In genomic region chr19:6223461-6224307, GRCh38 we compare ENCODE assay signal across 2 cellular contexts.
TF ChIP-seq lines count a peak whose summit lies in the region.

No MANE protein-coding gene starts in this region.

TF ChIP-seq in HepG2, 621 proteins besides CTCF, POLR2A, EP300 and RAD21:
- TF ChIP-seq SKIL (CRISPR knock-in tag; IDR thresholded peaks at IDR 0.05; ENCODE audit: borderline replicate concordance) (no peak), ADNP (CRISPR knock-in tag; IDR thresholded peaks at IDR 0.05) (no peak), ZNF326 (CRISPR knock-in tag; IDR thresholded peaks at IDR 0.05; ENCODE audit: borderline replicate concordance) (no peak), ZNF30 (CRISPR knock-in tag; IDR thresholded peaks at IDR 0.05) (no peak)

TF ChIP-seq in H1, 55 proteins besides CTCF, POLR2A, EP300 and RAD21:
- TF ChIP-seq NANOG (IDR thresholded peaks at IDR 0.05; ENCODE audit: insufficient read depth, low read depth, low read length, poor library complexity, severe bottlenecking) (no peak), POLR2AphosphoS5 (IDR thresholded peaks at IDR 0.05; ENCODE audit: low read depth, low read length) (no peak)
- TF ChIP-seq, protein P1, sequence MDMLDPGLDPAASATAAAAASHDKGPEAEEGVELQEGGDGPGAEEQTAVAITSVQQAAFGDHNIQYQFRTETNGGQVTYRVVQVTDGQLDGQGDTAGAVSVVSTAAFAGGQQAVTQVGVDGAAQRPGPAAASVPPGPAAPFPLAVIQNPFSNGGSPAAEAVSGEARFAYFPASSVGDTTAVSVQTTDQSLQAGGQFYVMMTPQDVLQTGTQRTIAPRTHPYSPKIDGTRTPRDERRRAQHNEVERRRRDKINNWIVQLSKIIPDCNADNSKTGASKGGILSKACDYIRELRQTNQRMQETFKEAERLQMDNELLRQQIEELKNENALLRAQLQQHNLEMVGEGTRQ (IDR thresholded peaks at IDR 0.05; ENCODE audit: low read length) = no peak
TF ChIP-seq in H1: peak in this region for 0.
